8 cellular contexts compared by ENCODE assay signal in genomic region chr2:102736174-102736606, GRCh38. TPM values are rescaled to one million over a fixed set of nuclear protein-coding genes. Genes with fewer than 3 reads are reported as not detected.
DNase-seq lines count a peak whose midpoint lies in the region; ATAC-seq, FAIRE-seq and TF ChIP-seq lines count a peak whose summit lies in the region.

No MANE protein-coding gene starts in this region.

- H3K4me3 ChIP-seq in AG04449 (ENCODE audit: low read depth, low read length) = peak overlapping the region; percentile 86

- no peak for FAIRE-seq in frontal cortex (lab: Jason Lieb, UNC)

- CTCF ChIA-PET in AG04449 (lab: Yijun Ruan, JAX) = interaction anchor here (1.1 to 5.7 kb wide), 4 partner anchors 15 to 70 kb away, joined by 3 to 48 read pairs (median 4); no protein-coding TSS in a partner anchor

- in situ Hi-C loops in GM13977 (cut with MboI; ENCODE audit: low pct_unique_long_range_greater_than_20kb, low sequenced_read_pairs, unreplicated experiment) = no loop called here

- POLR2A ChIA-PET in AG04449 (lab: Yijun Ruan, JAX) = interaction anchor here (0.6 kb wide), 1 partner anchor 160 kb away, joined by 3 read pairs; no protein-coding TSS in a partner anchor

- no peak for DNase-seq in AG04449 (ENCODE audit: low read depth, low spot score)
- DNase-seq in GM13977 (ENCODE audit: low spot score) = peak; percentile 66
- DNase-seq in NCI-H128 (lab: John Stamatoyannopoulos, UW; ENCODE audit: unreplicated experiment) = peak; percentile 13
- DNase-seq in activated CD4-positive, alpha-beta T cell treated with anti-CD3 and anti-CD28 coated beads, Interleukin-2, amount 50 U/mL, for 1 hour = peak; percentile 8
- peak; percentile 31 to 33 for DNase-seq in frontal cortex (ENCODE audit: low spot score in 2 of 2)
- no peak for DNase-seq in omental fat pad (ENCODE audit: low spot score)
- DNase-seq in epidermal melanocyte (ENCODE audit: insufficient read length, low spot score) = no peak

- ATAC-seq in HG02840 (IDR thresholded peaks at IDR 0.05; ENCODE audit: low FRiP score, unreplicated experiment) (peak; percentile 41), omental fat pad (ENCODE audit: low FRiP score) (peak; percentile 85)

- no peak for TF ChIP-seq CTCF in AG04449 (IDR thresholded peaks at IDR 0.05; ENCODE audit: insufficient read depth, low read length, missing control alignments)
- TF ChIP-seq CTCF in GM13977 (IDR thresholded peaks at IDR 0.05; ENCODE audit: extremely low read depth, insufficient read depth, missing control alignments) = no peak
- TF ChIP-seq CTCF in omental fat pad (IDR thresholded peaks at IDR 0.05) = no peak

RNA-seq across cellular contexts. Expression of gene TMEM182, which starts 25.6 kb away (rescaled TPM):
- total RNA-seq in frontal cortex (2.0 TPM), omental fat pad (1 to 10 TPM; 1.3 to 2.4 (median 1.5) TPM)

Comparison
In these comparisons a context has a peak if more than half of its experiments do, and no peak if none do; other contexts are left out.
1. DNase-seq: peak in GM13977 (single experiment), NCI-H128 (single experiment), activated CD4-positive, alpha-beta T cell treated with anti-CD3 and anti-CD28 coated beads, Interleukin-2, amount 50 U/mL, for 1 hour (single experiment) and frontal cortex (2 of 2); none in AG04449 (single experiment), omental fat pad (single experiment) and epidermal melanocyte (single experiment).